15 cellular contexts compared by ENCODE assay signal in the genomic region with DNA sequence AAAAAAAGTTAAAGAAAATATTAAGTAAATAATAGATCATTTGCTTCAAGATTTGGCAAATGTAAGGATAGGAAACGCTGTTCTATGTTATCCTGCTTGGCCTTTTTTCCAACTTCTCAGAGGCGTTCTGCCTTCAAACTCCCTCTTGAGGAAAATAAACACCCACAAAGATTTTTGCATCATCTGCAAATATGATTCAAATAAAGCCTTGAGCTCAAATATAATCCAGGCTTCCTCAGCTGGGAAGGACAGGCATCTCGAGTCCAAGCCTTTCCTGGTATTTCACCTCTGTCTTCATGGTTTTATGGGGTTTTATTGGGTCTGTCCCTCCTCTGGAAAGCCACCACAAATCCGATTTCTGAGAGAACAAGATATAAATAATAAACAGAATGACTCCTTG.
"Had no signal": no experiment of that assay in that cellular context is flagged by ENCODE, and none has a peak within 500 bp of the region (broad histone marks: within the 10 kb centered on the region; RNA-seq: fewer than 3 reads in every experiment).

No MANE protein-coding gene starts in this region.

- H3K27ac ChIP-seq: neutrophil, parathyroid adenoma had no signal

- DNase-seq: activated CD4-positive, alpha-beta T cell treated with anti-CD3 and anti-CD28 coated beads, Interleukin-2, amount 10 ng/mL, durations not matched to agents 24 days and 14 days; activated CD8-positive, alpha-beta T cell treated with anti-CD3 and anti-CD28 coated beads for 36 hours; activated naive CD4-positive, alpha-beta T cell treated with anti-CD3 and anti-CD28 coated beads, Interleukin-2, amount 50 U/mL, for 16 hours; activated T-cell treated with anti-CD3 and anti-CD28 coated beads, Interleukin-2, amount 50 U/mL, for 1 hour; head of caudate nucleus; kidney glomerular epithelial cell; natural killer cell; stimulated activated CD8-positive, alpha-beta memory T cell treated with anti-CD3 and anti-CD28 coated beads, Interleukin-4, amount 100 ng/mL, for 48 hours; stimulated activated naive CD4-positive, alpha-beta T cell had no signal

- H3K27ac Mint-ChIP-seq: activated CD4-positive, alpha-beta T cell treated with anti-CD3 and anti-CD28 coated beads, Interleukin-2, amount 10 ng/mL, durations not matched to agents 24 days and 14 days; activated CD8-positive, alpha-beta T cell treated with anti-CD3 and anti-CD28 coated beads for 36 hours; activated T-helper 2 cell treated with anti-CD3 and anti-CD28 coated beads, Interferon-gamma antibody, Interleukin-2, Interleukin-4, amounts not matched to agents 10 μg/mL and 5 μg/mL and 100 μg/mL, durations not matched to agents 14 hours and 24 hours and 36 hours; dendritic cell treated with granulocyte-macrophage colony-stimulating factor and Interleukin-4, amounts not matched to agents 40 ng/mL and 50 ng/mL, for 4 days; natural killer cell had no signal

- H3K4me1 ChIP-seq: parathyroid adenoma had no signal

- ATAC-seq: activated CD8-positive, alpha-beta T cell treated with anti-CD3 and anti-CD28 coated beads for 36 hours; natural killer cell had no signal

- H3K9me3 ChIP-seq: neutrophil, tibial nerve had no signal

- H3K27me3 ChIP-seq: neutrophil, tibial nerve had no signal

- FAIRE-seq: frontal cortex had no signal

- H3K36me3 ChIP-seq: neutrophil, tibial nerve had no signal

- H3K79me2 ChIP-seq: parathyroid adenoma had no signal

- H3K36me3 Mint-ChIP-seq: natural killer cell had no signal

- H3K4me3 ChIP-seq: tibial nerve had no signal

- H3K9me3 Mint-ChIP-seq: activated CD4-positive, alpha-beta T cell treated with anti-CD3 and anti-CD28 coated beads, Interleukin-2, amount 10 ng/mL, durations not matched to agents 24 days and 14 days; activated CD8-positive, alpha-beta T cell treated with anti-CD3 and anti-CD28 coated beads for 36 hours; activated T-helper 2 cell treated with anti-CD3 and anti-CD28 coated beads, Interferon-gamma antibody, Interleukin-2, Interleukin-4, amounts not matched to agents 10 μg/mL and 5 μg/mL and 100 μg/mL, durations not matched to agents 14 hours and 24 hours and 36 hours; dendritic cell treated with granulocyte-macrophage colony-stimulating factor and Interleukin-4, amounts not matched to agents 40 ng/mL and 50 ng/mL, for 4 days; natural killer cell had no signal

- H2AFZ ChIP-seq: parathyroid adenoma had no signal

- H3K4me3 Mint-ChIP-seq: activated CD4-positive, alpha-beta T cell treated with anti-CD3 and anti-CD28 coated beads, Interleukin-2, amount 10 ng/mL, durations not matched to agents 24 days and 14 days; activated CD8-positive, alpha-beta T cell treated with anti-CD3 and anti-CD28 coated beads for 36 hours; dendritic cell treated with granulocyte-macrophage colony-stimulating factor and Interleukin-4, amounts not matched to agents 40 ng/mL and 50 ng/mL, for 4 days; natural killer cell had no signal

- H3K9ac ChIP-seq: parathyroid adenoma had no signal

- H3K27me3 Mint-ChIP-seq: activated CD4-positive, alpha-beta T cell treated with anti-CD3 and anti-CD28 coated beads, Interleukin-2, amount 10 ng/mL, durations not matched to agents 24 days and 14 days had no signal
